Comparison of ENCODE assay signal across 3 cellular contexts in the genomic region with DNA sequence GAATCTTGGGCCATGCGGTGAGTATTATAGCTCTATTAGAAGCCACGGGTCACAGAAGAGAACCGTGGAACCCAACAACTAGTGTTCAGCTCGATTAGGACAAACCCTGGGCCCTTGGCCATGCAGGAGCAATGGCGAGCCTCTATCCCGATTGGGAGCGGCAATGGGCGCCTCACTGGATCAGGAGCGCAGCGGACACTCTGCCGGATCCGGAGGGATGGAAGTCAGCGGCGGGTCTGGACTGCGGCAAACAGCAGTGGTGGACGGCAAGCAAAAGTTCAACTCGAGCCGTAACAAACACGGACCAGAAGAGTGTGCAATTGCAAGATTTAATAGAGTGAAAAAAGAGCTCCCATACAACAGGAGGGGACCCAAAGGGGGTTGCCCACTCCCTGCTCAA.
"Had no signal": no experiment of that assay in that cellular context is flagged by ENCODE, and none has a peak within 500 bp of the region (broad histone marks: within the 10 kb centered on the region; RNA-seq: fewer than 3 reads in every experiment).

No MANE protein-coding gene starts in this region.

- DNase-seq: GDM1, GF-D8 had no signal

- H3K4me3 ChIP-seq: GM12878 had no signal
